10 cellular contexts compared by ENCODE assay signal in genomic region chr12:105920161-105920684, GRCh38.
A peak's percentile ranks its signal among the peaks of the same experiment; 100 is the strongest.
DNase-seq lines count a peak whose midpoint lies in the region; ATAC-seq and TF ChIP-seq lines count a peak whose summit lies in the region.
"Had no signal": no experiment of that assay in that cellular context is flagged by ENCODE, and none has a peak within 500 bp of the region (broad histone marks: within the 10 kb centered on the region; RNA-seq: fewer than 3 reads in every experiment).

No MANE protein-coding gene starts in this region.

- H3K27me3 ChIP-seq in left lung, result no peaks in the 10 kb centered on the region
- H3K27me3 ChIP-seq: stomach had no signal

- H3K36me3 ChIP-seq in left lung, result no peaks in the 10 kb centered on the region
- H3K36me3 ChIP-seq: stomach had no signal

- no peak overlapping the region for H3K4me3 ChIP-seq in left lung
- H3K4me3 ChIP-seq: stomach had no signal

- TF ChIP-seq CTCF in left lung (IDR thresholded peaks at IDR 0.05), result no peak

- intact Hi-C loops in Right ventricle myocardium superior (cut with DNase I), result no loop called here
- intact Hi-C loops in sciatic nerve (cut with DNase I), result no loop called here
- intact Hi-C loops in left lung (cut with DNase I), result no loop called here

- peak; percentile 56 for ATAC-seq in SK-N-SH treated with all-trans-retinoic acid at 6 μM for 48 hours
- ATAC-seq in Right ventricle myocardium superior (ENCODE audit: poor library complexity), result peak; percentile 69
- ATAC-seq in sciatic nerve, result peak; percentile 90
- no peak for ATAC-seq in HG03139 (IDR thresholded peaks at IDR 0.05; ENCODE audit: unreplicated experiment)
- ATAC-seq in left lung, result no peak
- ATAC-seq: natural killer cell treated with Interleukin-12 subunit alpha and Interleukin-12 subunit beta and Interleukin-15 and Interleukin-18, amount 100 ng/mL, for 72 hours had no signal

- H3K9me3 ChIP-seq in left lung, result no peaks in the 10 kb centered on the region
- H3K9me3 ChIP-seq: stomach had no signal

- no peaks in the 10 kb centered on the region for H3K4me1 ChIP-seq in left lung
- H3K4me1 ChIP-seq: stomach had no signal

- H3K27ac ChIP-seq in left lung, result no peak overlapping the region
- H3K27ac ChIP-seq: stomach had no signal

- DNase-seq in NCI-H1105 treated with DMSO at 0.1 percent for 48 hours (lab: John Stamatoyannopoulos, UW), result peak; percentile 77
- DNase-seq in Right ventricle myocardium superior, result peak; percentile 58
- no peak for DNase-seq in sciatic nerve (ENCODE audit: low spot score)
- DNase-seq in left lung, result no peak
- no peak for DNase-seq in COR-L47 (lab: John Stamatoyannopoulos, UW)
- no peak for DNase-seq in NCI-H187 treated with DMSO at 0.1 percent for 48 hours (lab: John Stamatoyannopoulos, UW)
- DNase-seq: stomach had no signal

TF ChIP-seq in SK-N-SH treated with all-trans-retinoic acid at 6 μM for 48 hours, 23 proteins besides CTCF, POLR2A, EP300 and RAD21:
- no peak for TF ChIP-seq POU6F1 (CRISPR knock-in tag; IDR thresholded peaks at IDR 0.05; ENCODE audit: borderline replicate concordance, low read depth)
- TF ChIP-seq ISL1 (CRISPR knock-in tag; IDR thresholded peaks at IDR 0.05), result peak; percentile 89
- no peak for TF ChIP-seq SNAI2 (CRISPR knock-in tag; IDR thresholded peaks at IDR 0.05)
- no peak for TF ChIP-seq ZNF8 (CRISPR knock-in tag; IDR thresholded peaks at IDR 0.05)
- TF ChIP-seq ZNF565 (CRISPR knock-in tag; conservative IDR thresholded peaks at IDR 0.05; ENCODE audit: low read depth), result no peak
- TF ChIP-seq PPARA (CRISPR knock-in tag; IDR thresholded peaks at IDR 0.05; ENCODE audit: borderline replicate concordance), result no peak
- peak; percentile 64; the same call in 1 of the 2 replicates for TF ChIP-seq TCF4 (CRISPR knock-in tag; IDR thresholded peaks at IDR 0.05; ENCODE audit: borderline replicate concordance)
- TF ChIP-seq, protein P1, sequence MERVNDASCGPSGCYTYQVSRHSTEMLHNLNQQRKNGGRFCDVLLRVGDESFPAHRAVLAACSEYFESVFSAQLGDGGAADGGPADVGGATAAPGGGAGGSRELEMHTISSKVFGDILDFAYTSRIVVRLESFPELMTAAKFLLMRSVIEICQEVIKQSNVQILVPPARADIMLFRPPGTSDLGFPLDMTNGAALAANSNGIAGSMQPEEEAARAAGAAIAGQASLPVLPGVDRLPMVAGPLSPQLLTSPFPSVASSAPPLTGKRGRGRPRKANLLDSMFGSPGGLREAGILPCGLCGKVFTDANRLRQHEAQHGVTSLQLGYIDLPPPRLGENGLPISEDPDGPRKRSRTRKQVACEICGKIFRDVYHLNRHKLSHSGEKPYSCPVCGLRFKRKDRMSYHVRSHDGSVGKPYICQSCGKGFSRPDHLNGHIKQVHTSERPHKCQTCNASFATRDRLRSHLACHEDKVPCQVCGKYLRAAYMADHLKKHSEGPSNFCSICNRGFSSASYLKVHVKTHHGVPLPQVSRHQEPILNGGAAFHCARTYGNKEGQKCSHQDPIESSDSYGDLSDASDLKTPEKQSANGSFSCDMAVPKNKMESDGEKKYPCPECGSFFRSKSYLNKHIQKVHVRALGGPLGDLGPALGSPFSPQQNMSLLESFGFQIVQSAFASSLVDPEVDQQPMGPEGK (CRISPR knock-in tag; IDR thresholded peaks at IDR 0.05; ENCODE audit: borderline replicate concordance), result no peak
- no peak for TF ChIP-seq BACH2 (CRISPR knock-in tag; IDR thresholded peaks at IDR 0.05; ENCODE audit: borderline replicate concordance)
- peak; percentile 23; the same call in 1 of the 2 replicates for TF ChIP-seq TSHZ2 (CRISPR knock-in tag; IDR thresholded peaks at IDR 0.05)
- TF ChIP-seq GLIS3 (CRISPR knock-in tag; IDR thresholded peaks at IDR 0.05), result peak; percentile 34; the same call in 1 of the 2 replicates

Comparison
In these comparisons a context has a peak if more than half of its experiments do, and no peak if none do; other contexts are left out.
1. DNase-seq: peak in NCI-H1105 treated with DMSO at 0.1 percent for 48 hours (single experiment) and Right ventricle myocardium superior (single experiment); none in sciatic nerve (single experiment), left lung (0 of 2), COR-L47 (single experiment) and NCI-H187 treated with DMSO at 0.1 percent for 48 hours (single experiment).
2. ATAC-seq: peak in SK-N-SH treated with all-trans-retinoic acid at 6 μM for 48 hours (single experiment), Right ventricle myocardium superior (single experiment) and sciatic nerve (single experiment); none in HG03139 (single experiment) and left lung (single experiment).